In the genomic region with DNA sequence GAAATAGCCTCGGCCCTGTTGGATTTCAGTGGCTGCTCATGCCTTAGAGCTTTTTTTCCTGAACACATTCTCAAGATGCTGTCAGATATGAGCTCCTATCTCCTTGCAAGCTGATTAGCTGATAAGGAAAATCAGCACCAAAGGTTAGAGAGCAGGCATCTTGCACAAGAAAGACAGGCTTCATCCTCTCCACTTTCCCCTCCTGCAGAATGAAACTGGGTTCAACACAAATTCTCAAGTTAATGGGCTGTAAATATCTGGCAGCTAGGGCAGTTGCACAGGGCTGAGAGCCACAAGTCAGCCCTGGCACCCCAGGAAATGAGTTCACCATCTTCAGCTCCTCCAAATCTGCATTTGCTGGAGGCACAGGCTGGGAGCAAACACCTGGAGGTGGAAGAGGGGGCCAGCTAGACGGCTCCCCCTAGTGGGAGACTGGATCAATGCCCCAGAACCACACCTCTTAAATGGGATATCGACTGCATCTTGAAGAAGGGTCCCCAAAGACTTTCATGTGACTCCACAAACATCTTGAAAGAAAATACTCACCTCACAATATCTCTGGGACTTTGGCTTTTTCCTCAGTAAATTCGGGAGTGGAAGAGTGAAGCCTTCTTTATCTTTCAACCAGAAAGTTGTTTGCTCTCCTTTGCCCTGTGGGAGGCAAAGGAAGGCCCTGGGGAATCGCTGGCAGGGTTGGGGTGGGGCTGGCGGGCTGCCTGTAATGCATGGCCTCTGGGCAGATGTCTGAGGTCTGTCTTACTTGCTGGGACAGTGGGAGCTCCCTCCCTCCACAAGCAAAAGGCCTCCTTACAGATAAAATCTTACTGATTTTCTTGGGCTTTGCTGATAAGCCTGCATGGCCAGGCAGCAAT, we compare ENCODE assay signal across 8 cellular contexts. TPM values are rescaled to one million over a fixed set of nuclear protein-coding genes. Genes with fewer than 3 reads are reported as not detected.
DNase-seq lines count a peak whose midpoint lies in the region; ATAC-seq, FAIRE-seq and TF ChIP-seq lines count a peak whose summit lies in the region.

No MANE protein-coding gene starts in this region.

- H3K9ac ChIP-seq in neural cell (ENCODE audit: low read length), result no peak overlapping the region

- H3K36me3 ChIP-seq in esophagus squamous epithelium (no peaks in the 10 kb centered on the region), neural cell (ENCODE audit: insufficient read depth, low read length) (no peaks in the 10 kb centered on the region)

- no peaks in the 10 kb centered on the region for H4K20me1 ChIP-seq in neural cell (ENCODE audit: insufficient read depth)

- peak; percentile 18 for DNase-seq in D721Med (ENCODE audit: insufficient read length, low spot score)
- no peak for DNase-seq in esophagus squamous epithelium (lab: John Stamatoyannopoulos, UW)
- no peak for DNase-seq in posterior vena cava (ENCODE audit: low spot score)
- no peak for DNase-seq in central memory CD4-positive, alpha-beta T cell

- H3K9me3 ChIP-seq in esophagus squamous epithelium (no peaks in the 10 kb centered on the region), neural cell (ENCODE audit: low read length) (no peaks in the 10 kb centered on the region)

- TF ChIP-seq RAD21 in Ishikawa (IDR thresholded peaks at IDR 0.05; ENCODE audit: low read depth) (peak; percentile 64), neural cell (conservative IDR thresholded peaks at IDR 0.05) (no peak)

- WGBS in esophagus squamous epithelium, 2 donors, result 17 to 26% methylated on average over 5 to 6 of the region's 6 CpGs

- TF ChIP-seq CTCF in D721Med (IDR thresholded peaks at IDR 0.05; ENCODE audit: insufficient read depth, missing control alignments), result peak; percentile 61
- TF ChIP-seq CTCF in WI38 (IDR thresholded peaks at IDR 0.05; ENCODE audit: low read depth, low read length), result peak; percentile 64
- peak in 5 of 6 experiments; percentile 30 to 54 (median 48) for TF ChIP-seq CTCF in esophagus squamous epithelium (IDR thresholded peaks at IDR 0.05)
- TF ChIP-seq CTCF in neural cell (IDR thresholded peaks at IDR 0.05; ENCODE audit: poor library complexity, severe bottlenecking), result peak; percentile 31

- ATAC-seq in GM19351 (IDR thresholded peaks at IDR 0.05; ENCODE audit: unreplicated experiment), result peak; percentile 89

- intact Hi-C loops in esophagus squamous epithelium (cut with DNase I) (no loop called here), posterior vena cava (cut with DNase I) (no loop called here)

- TF ChIP-seq EP300 in Ishikawa (IDR thresholded peaks at IDR 0.05; ENCODE audit: borderline replicate concordance) (no peak), neural cell (conservative IDR thresholded peaks at IDR 0.05; ENCODE audit: poor library complexity, severe bottlenecking) (no peak)

- FAIRE-seq in D721Med (lab: Jason Lieb, UNC), result no peak

- no peaks in the 10 kb centered on the region for H3F3A ChIP-seq in neural cell (ENCODE audit: insufficient read depth, low read length, poor library complexity, severe bottlenecking)

- H2AFZ ChIP-seq in neural cell (ENCODE audit: low read depth, low read length), result no peak overlapping the region

- no peak overlapping the region for H3K27ac ChIP-seq in esophagus squamous epithelium
- H3K27ac ChIP-seq in neural cell (ENCODE audit: low read length), result no peak overlapping the region

- H3K27me3 ChIP-seq in esophagus squamous epithelium, result peaks cover 0 to 11% (median 0%) of the 10 kb centered on the region in 4 donors
- H3K27me3 ChIP-seq in neural cell (ENCODE audit: insufficient read depth, low read depth, low read length), result no peaks in the 10 kb centered on the region

- H3K79me2 ChIP-seq in neural cell (replicated peaks; ENCODE audit: insufficient read depth, low read length), result no peaks in the 10 kb centered on the region

- no peak overlapping the region for H3K4me2 ChIP-seq in neural cell (ENCODE audit: low read length)

- no peak overlapping the region for H3K4me3 ChIP-seq in WI38 (ENCODE audit: low read depth, low read length)
- H3K4me3 ChIP-seq in esophagus squamous epithelium, result no peak overlapping the region
- H3K4me3 ChIP-seq in neural cell (ENCODE audit: low read length), result no peak overlapping the region

- H3K9me2 ChIP-seq in neural cell (ENCODE audit: insufficient read depth, low read length), result no peaks in the 10 kb centered on the region

- H3K4me1 ChIP-seq in esophagus squamous epithelium, result no peaks in the 10 kb centered on the region

- TF ChIP-seq POLR2A in esophagus squamous epithelium (IDR thresholded peaks at IDR 0.05), result no peak

TF ChIP-seq in Ishikawa, 13 proteins besides CTCF, POLR2A, EP300 and RAD21 (continues in another document):
- no peak for TF ChIP-seq NFIC (IDR thresholded peaks at IDR 0.05)
- no peak for TF ChIP-seq EGR1 (IDR thresholded peaks at IDR 0.05)
- no peak for TF ChIP-seq CREB1 (IDR thresholded peaks at IDR 0.05; ENCODE audit: low read depth)
- no peak for TF ChIP-seq TEAD4 (IDR thresholded peaks at IDR 0.05)
- TF ChIP-seq TAF1 (IDR thresholded peaks at IDR 0.05; ENCODE audit: low read depth), result no peak
- TF ChIP-seq, protein P1, sequence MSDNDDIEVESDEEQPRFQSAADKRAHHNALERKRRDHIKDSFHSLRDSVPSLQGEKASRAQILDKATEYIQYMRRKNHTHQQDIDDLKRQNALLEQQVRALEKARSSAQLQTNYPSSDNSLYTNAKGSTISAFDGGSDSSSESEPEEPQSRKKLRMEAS (IDR thresholded peaks at IDR 0.05), result no peak
- TF ChIP-seq YY1 (IDR thresholded peaks at IDR 0.05; ENCODE audit: low read depth), result no peak
- TF ChIP-seq, protein P2, sequence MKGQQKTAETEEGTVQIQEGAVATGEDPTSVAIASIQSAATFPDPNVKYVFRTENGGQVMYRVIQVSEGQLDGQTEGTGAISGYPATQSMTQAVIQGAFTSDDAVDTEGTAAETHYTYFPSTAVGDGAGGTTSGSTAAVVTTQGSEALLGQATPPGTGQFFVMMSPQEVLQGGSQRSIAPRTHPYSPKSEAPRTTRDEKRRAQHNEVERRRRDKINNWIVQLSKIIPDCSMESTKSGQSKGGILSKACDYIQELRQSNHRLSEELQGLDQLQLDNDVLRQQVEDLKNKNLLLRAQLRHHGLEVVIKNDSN (IDR thresholded peaks at IDR 0.05), result no peak

TF ChIP-seq in neural cell, 6 proteins besides CTCF, POLR2A, EP300 and RAD21:
- TF ChIP-seq TAF1 (IDR thresholded peaks at IDR 0.05; ENCODE audit: low read depth) (no peak), POLR2AphosphoS5 (IDR thresholded peaks at IDR 0.05) (no peak), SMC3 (conservative IDR thresholded peaks at IDR 0.05; ENCODE audit: poor library complexity) (no peak), MXI1 (conservative IDR thresholded peaks at IDR 0.05; ENCODE audit: poor library complexity, severe bottlenecking) (no peak), EZH2 (IDR thresholded peaks at IDR 0.05; ENCODE audit: borderline replicate concordance, insufficient read depth, low read length, poor library complexity, severe bottlenecking) (no peak)
- TF ChIP-seq, protein P3, sequence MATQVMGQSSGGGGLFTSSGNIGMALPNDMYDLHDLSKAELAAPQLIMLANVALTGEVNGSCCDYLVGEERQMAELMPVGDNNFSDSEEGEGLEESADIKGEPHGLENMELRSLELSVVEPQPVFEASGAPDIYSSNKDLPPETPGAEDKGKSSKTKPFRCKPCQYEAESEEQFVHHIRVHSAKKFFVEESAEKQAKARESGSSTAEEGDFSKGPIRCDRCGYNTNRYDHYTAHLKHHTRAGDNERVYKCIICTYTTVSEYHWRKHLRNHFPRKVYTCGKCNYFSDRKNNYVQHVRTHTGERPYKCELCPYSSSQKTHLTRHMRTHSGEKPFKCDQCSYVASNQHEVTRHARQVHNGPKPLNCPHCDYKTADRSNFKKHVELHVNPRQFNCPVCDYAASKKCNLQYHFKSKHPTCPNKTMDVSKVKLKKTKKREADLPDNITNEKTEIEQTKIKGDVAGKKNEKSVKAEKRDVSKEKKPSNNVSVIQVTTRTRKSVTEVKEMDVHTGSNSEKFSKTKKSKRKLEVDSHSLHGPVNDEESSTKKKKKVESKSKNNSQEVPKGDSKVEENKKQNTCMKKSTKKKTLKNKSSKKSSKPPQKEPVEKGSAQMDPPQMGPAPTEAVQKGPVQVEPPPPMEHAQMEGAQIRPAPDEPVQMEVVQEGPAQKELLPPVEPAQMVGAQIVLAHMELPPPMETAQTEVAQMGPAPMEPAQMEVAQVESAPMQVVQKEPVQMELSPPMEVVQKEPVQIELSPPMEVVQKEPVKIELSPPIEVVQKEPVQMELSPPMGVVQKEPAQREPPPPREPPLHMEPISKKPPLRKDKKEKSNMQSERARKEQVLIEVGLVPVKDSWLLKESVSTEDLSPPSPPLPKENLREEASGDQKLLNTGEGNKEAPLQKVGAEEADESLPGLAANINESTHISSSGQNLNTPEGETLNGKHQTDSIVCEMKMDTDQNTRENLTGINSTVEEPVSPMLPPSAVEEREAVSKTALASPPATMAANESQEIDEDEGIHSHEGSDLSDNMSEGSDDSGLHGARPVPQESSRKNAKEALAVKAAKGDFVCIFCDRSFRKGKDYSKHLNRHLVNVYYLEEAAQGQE (IDR thresholded peaks at IDR 0.05; ENCODE audit: borderline replicate concordance), result no peak

RNA-seq across cellular contexts. Expression of a gene that starts 24.7 kb away (rescaled TPM):
- not detected for total RNA-seq in esophagus squamous epithelium
- not detected in 2 replicates for polyA plus RNA-seq in neural cell
- not detected in 2 replicates for polyA minus RNA-seq in neural cell
- total RNA-seq in posterior vena cava, result not detected
